Comparison of ENCODE assay signal across 27 cellular contexts in genomic region chr10:90229486-90229885, GRCh38.
"Had no signal": no experiment of that assay in that cellular context is flagged by ENCODE, and none has a peak within 500 bp of the region (broad histone marks: within the 10 kb centered on the region; RNA-seq: fewer than 3 reads in every experiment).

No MANE protein-coding gene starts in this region.

- H3K4me3 ChIP-seq: pancreas, prostate gland, right lobe of liver, sigmoid colon, stomach, thoracic aorta, thyroid gland, tibial nerve, upper lobe of left lung, vagina had no signal

- H3K4me1 ChIP-seq: pancreas, prostate gland, right lobe of liver, sigmoid colon, stomach, thyroid gland, upper lobe of left lung, vagina had no signal

- H3K36me3 Mint-ChIP-seq: naive thymus-derived CD8-positive, alpha-beta T cell; stimulated activated effector memory CD8-positive, alpha-beta T cell treated with anti-CD3 and anti-CD28 coated beads, Interleukin-12 subunit alpha, Interleukin-12 subunit beta, amount 100 ng/mL, for 72 hours had no signal

- H3K4me3 Mint-ChIP-seq: naive thymus-derived CD8-positive, alpha-beta T cell; natural killer cell treated with Interleukin-12 subunit alpha and Interleukin-12 subunit beta and Interleukin-15 and Interleukin-18, amount 100 ng/mL, for 72 hours; nephron progenitor cell; neural crest cell; stimulated activated effector memory CD8-positive, alpha-beta T cell treated with anti-CD3 and anti-CD28 coated beads, Interleukin-12 subunit alpha, Interleukin-12 subunit beta, amount 100 ng/mL, for 72 hours; stimulated activated naive B cell treated with anti-CD40 and anti-IgM and Interleukin-4, amounts not matched to agents 10 μg/mL and 1 μg/mL and 100 μg/mL, for 72 hours; stimulated activated naive CD8-positive, alpha-beta T cell treated with anti-CD3 and anti-CD28 coated beads, Interleukin-15, Interleukin-2, amounts not matched to agents 100 ng/mL and 50 ng/mL, for 24 hours had no signal

- H3K9me3 ChIP-seq: neutrophil, pancreas, prostate gland, right lobe of liver, sigmoid colon, stomach, thyroid gland, tibial nerve, upper lobe of left lung, vagina had no signal

- H3K27me3 ChIP-seq: neutrophil, pancreas, right lobe of liver, sigmoid colon, stomach, thyroid gland, tibial nerve, upper lobe of left lung, vagina had no signal

- H3K36me3 ChIP-seq: neutrophil, pancreas, prostate gland, right lobe of liver, sigmoid colon, stomach, thoracic aorta, thyroid gland, tibial nerve, upper lobe of left lung, vagina had no signal

- H3K27ac ChIP-seq: neutrophil, pancreas, prostate gland, right lobe of liver, sigmoid colon, stomach, thoracic aorta, thyroid gland, tibial nerve, upper lobe of left lung, vagina had no signal

- H3K4me1 Mint-ChIP-seq: nephron progenitor cell; neural crest cell; stimulated activated effector memory CD8-positive, alpha-beta T cell treated with anti-CD3 and anti-CD28 coated beads, Interleukin-12 subunit alpha, Interleukin-12 subunit beta, amount 100 ng/mL, for 72 hours had no signal

- FAIRE-seq: pancreas, small intestine, urothelium cell line had no signal

- DNase-seq: naive thymus-derived CD8-positive, alpha-beta T cell; nephron progenitor cell; nucleus accumbens; pancreas; right lobe of liver; sigmoid colon; small intestine; stimulated activated CD4-positive, alpha-beta T cell treated with anti-CD3 and anti-CD28 coated beads, Interleukin-15, amount 100 ng/mL, for 24 hours; stimulated activated CD4-positive, alpha-beta T cell treated with anti-CD3 and anti-CD28 coated beads, Interleukin-2, amount 100 ng/mL, for 24 hours; stimulated activated CD4-positive, alpha-beta T cell treated with anti-CD3 and anti-CD28 coated beads, Interleukin-2, amount 100 ng/mL, for 48 hours; stimulated activated CD4-positive, alpha-beta T cell treated with anti-CD3 and anti-CD28 coated beads, Interleukin-4, amount 100 ng/mL, for 24 hours; stimulated activated naive B cell treated with anti-CD40 and anti-IgM and Interleukin-4, amounts not matched to agents 10 μg/mL and 1 μg/mL and 100 μg/mL, for 72 hours; stimulated activated naive CD4-positive, alpha-beta T cell treated with Interleukin-2 at 50 U/mL for 16 hours; stomach; thyroid gland; trophoblast cell; upper lobe of left lung had no signal

- H3K27me3 Mint-ChIP-seq: natural killer cell treated with Interleukin-12 subunit alpha and Interleukin-12 subunit beta and Interleukin-15 and Interleukin-18, amount 100 ng/mL, for 72 hours had no signal

- ATAC-seq: naive thymus-derived CD8-positive, alpha-beta T cell; natural killer cell treated with Interleukin-12 subunit alpha and Interleukin-12 subunit beta and Interleukin-15 and Interleukin-18, amount 100 ng/mL, for 72 hours; pancreas; right lobe of liver; stimulated activated effector memory CD8-positive, alpha-beta T cell treated with anti-CD3 and anti-CD28 coated beads, Interleukin-12 subunit alpha, Interleukin-12 subunit beta, amount 100 ng/mL, for 72 hours; stimulated activated naive B cell treated with anti-CD40 and anti-IgM and Interleukin-4, amounts not matched to agents 10 μg/mL and 1 μg/mL and 100 μg/mL, for 72 hours had no signal

- H3K27ac Mint-ChIP-seq: naive thymus-derived CD8-positive, alpha-beta T cell; natural killer cell treated with Interleukin-12 subunit alpha and Interleukin-12 subunit beta and Interleukin-15 and Interleukin-18, amount 100 ng/mL, for 72 hours; nephron progenitor cell; stimulated activated effector memory CD8-positive, alpha-beta T cell treated with anti-CD3 and anti-CD28 coated beads, Interleukin-12 subunit alpha, Interleukin-12 subunit beta, amount 100 ng/mL, for 72 hours; stimulated activated naive B cell treated with anti-CD40 and anti-IgM and Interleukin-4, amounts not matched to agents 10 μg/mL and 1 μg/mL and 100 μg/mL, for 72 hours; stimulated activated naive CD8-positive, alpha-beta T cell treated with anti-CD3 and anti-CD28 coated beads, Interleukin-15, Interleukin-2, amounts not matched to agents 100 ng/mL and 50 ng/mL, for 24 hours had no signal
